Comparison of ENCODE assay signal across 10 cellular contexts in the genomic region with DNA sequence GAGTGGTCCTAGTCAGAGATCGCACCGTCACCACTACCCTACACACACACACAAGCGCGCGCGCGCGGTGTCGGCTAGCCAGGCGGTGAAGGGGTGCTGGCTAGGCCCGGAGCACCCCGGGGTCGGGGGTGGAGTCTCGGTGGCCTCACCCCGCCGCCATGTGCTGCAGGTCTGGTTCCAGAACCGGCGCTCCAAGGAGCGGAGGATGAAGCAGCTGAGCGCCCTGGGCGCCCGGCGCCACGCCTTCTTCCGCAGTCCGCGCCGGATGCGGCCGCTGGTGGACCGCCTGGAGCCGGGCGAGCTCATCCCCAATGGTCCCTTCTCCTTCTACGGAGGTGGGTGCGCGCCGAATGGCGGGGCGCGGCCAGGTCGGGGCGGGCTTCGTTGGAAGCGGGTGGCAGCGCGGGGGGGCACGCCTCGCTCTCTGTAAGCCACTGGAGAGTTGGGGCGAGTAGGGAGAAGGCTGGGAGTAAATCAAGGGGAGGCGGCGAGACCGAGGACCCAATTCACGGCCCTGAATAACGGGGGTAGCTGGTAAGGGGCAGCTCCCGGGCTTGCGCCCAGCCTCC. TPM values are rescaled to one million over a fixed set of nuclear protein-coding genes. Genes with fewer than 3 reads are reported as not detected.
DNase-seq lines count a peak whose midpoint lies in the region; ATAC-seq and TF ChIP-seq lines count a peak whose summit lies in the region.
"Had no signal": no experiment of that assay in that cellular context is flagged by ENCODE, and none has a peak within 500 bp of the region (broad histone marks: within the 10 kb centered on the region; RNA-seq: fewer than 3 reads in every experiment).

No MANE protein-coding gene starts in this region.

- no peak overlapping the region for H3K9ac ChIP-seq in mammary epithelial cell (ENCODE audit: insufficient read depth, low read length)
- H3K9ac ChIP-seq: KMS-11 had no signal

- no peaks in the 10 kb centered on the region for H4K20me1 ChIP-seq in mammary epithelial cell (ENCODE audit: insufficient read depth, low read length)

- H3K79me2 ChIP-seq in mammary epithelial cell (ENCODE audit: insufficient read depth, low read length) = no peaks in the 10 kb centered on the region

- H3K9me3 Mint-ChIP-seq in MCF 10A (ENCODE audit: unreplicated experiment) = no peaks in the 10 kb centered on the region
- no peaks in the 10 kb centered on the region for H3K9me3 Mint-ChIP-seq in type B pancreatic cell

- CTCF ChIA-PET in mammary epithelial cell (lab: Charles Lee; ENCODE audit: low non-redundant PET) = no interaction called here
- CTCF ChIA-PET in MCF 10A (lab: Yijun Ruan, JAX) = interaction anchor here (0.6 to 1.1 kb wide), 2 partner anchors 18 to 107 kb away, joined by 3 to 4 read pairs; no protein-coding TSS in a partner anchor

- H3K4me1 ChIP-seq in mammary epithelial cell (ENCODE audit: insufficient read depth, low read length) = peaks cover 29% of the 10 kb centered on the region

- H3K9me3 ChIP-seq in mammary epithelial cell (replicated peaks; ENCODE audit: insufficient read depth, low read length) = no peaks in the 10 kb centered on the region

- no CpG with 5 or more reads among the region's 56 CpGs for WGBS in mammary epithelial cell (ENCODE audit: low coverage, missing lambda C conversion rate)

- no peak overlapping the region for H3K4me3 Mint-ChIP-seq in MCF 10A (ENCODE audit: unreplicated experiment)
- H3K4me3 Mint-ChIP-seq in type B pancreatic cell = peak overlapping the region; percentile 67

- H3K36me3 ChIP-seq in mammary epithelial cell (ENCODE audit: insufficient read depth, low read length) = no peaks in the 10 kb centered on the region

- H3K27me3 Mint-ChIP-seq in MCF 10A (ENCODE audit: insufficient read depth, unreplicated experiment) = peaks cover 10% of the 10 kb centered on the region
- peaks cover 89% of the 10 kb centered on the region for H3K27me3 Mint-ChIP-seq in type B pancreatic cell

- no TSS peak for BruUV-seq in mammary epithelial cell (replicated peaks; lab: Mats Ljungman, UMichigan)
- BruUV-seq in MCF 10A (replicated peaks; lab: Mats Ljungman, UMichigan) = no TSS peak

- peaks cover 94% of the 10 kb centered on the region for H3K27me3 ChIP-seq in mammary epithelial cell (ENCODE audit: insufficient read depth, low read length)

- ATAC-seq in GM21515 (IDR thresholded peaks at IDR 0.05; ENCODE audit: unreplicated experiment) = no peak
- no peak for ATAC-seq in GM19455 (IDR thresholded peaks at IDR 0.05; ENCODE audit: unreplicated experiment)
- ATAC-seq in GM19324 (IDR thresholded peaks at IDR 0.05; ENCODE audit: low FRiP score, unreplicated experiment) = no peak

- H3K4me2 ChIP-seq in mammary epithelial cell (ENCODE audit: insufficient read depth, low read depth, low read length) = peak overlapping the region; percentile 58
- H3K4me2 ChIP-seq: KMS-11 had no signal

- H3K36me3 Mint-ChIP-seq in MCF 10A (ENCODE audit: insufficient read depth, unreplicated experiment) (no peaks in the 10 kb centered on the region), type B pancreatic cell (no peaks in the 10 kb centered on the region)

- no peak for DNase-seq in mammary epithelial cell
- DNase-seq in MCF 10A (ENCODE audit: unreplicated experiment) = no peak
- DNase-seq in astrocyte of the hippocampus (ENCODE audit: low read depth, low spot score) = peak; percentile 18
- DNase-seq in left kidney (ENCODE audit: low read depth, low spot score) = peak; percentile 53
- no peak for DNase-seq in type B pancreatic cell (ENCODE audit: extremely low spot score, unreplicated experiment)

- H3K27ac Mint-ChIP-seq in MCF 10A (ENCODE audit: low read depth, unreplicated experiment) (no peak overlapping the region), type B pancreatic cell (no peak overlapping the region)

- TF ChIP-seq CTCF in mammary epithelial cell (conservative IDR thresholded peaks at IDR 0.05 in 1 of 2, IDR thresholded peaks at IDR 0.05 in 1 of 2; ENCODE audit: extremely low read depth in 1 of 2, insufficient read depth in 1 of 2, low read depth in 1 of 2, low read length in 2 of 2) = no peak
- TF ChIP-seq CTCF in MCF 10A (IDR thresholded peaks at IDR 0.05; ENCODE audit: unreplicated experiment) = no peak
- TF ChIP-seq CTCF in type B pancreatic cell (conservative IDR thresholded peaks at IDR 0.05) = no peak

- in situ Hi-C loops in mammary epithelial cell (cut with MboI; ENCODE audit: low sequenced_read_pairs in 2 of 2) = no loop called here

- dilution Hi-C loops in mammary epithelial cell (cut with HindIII; ENCODE audit: low sequenced_read_pairs) = no loop called here

- peak overlapping the region; percentile 23 for H2AFZ ChIP-seq in mammary epithelial cell (ENCODE audit: low read depth, low read length)

- intact Hi-C loops in mammary epithelial cell (cut with micrococcal nuclease) (no loop called here), MCF 10A (cut with micrococcal nuclease) (no loop called here)

- peak overlapping the region in 2 of 3 experiments; percentile 5 to 10 for H3K4me3 ChIP-seq in mammary epithelial cell (replicated peaks in 1 of 3; ENCODE audit: insufficient read depth in 1 of 3, low read depth in 2 of 3, low read length in 3 of 3)

- H3K4me1 Mint-ChIP-seq in MCF 10A (ENCODE audit: insufficient read depth, unreplicated experiment) (peaks cover 5% of the 10 kb centered on the region), type B pancreatic cell (ENCODE audit: unreplicated experiment) (peaks cover 18% of the 10 kb centered on the region)

- POLR2A ChIA-PET in MCF 10A (lab: Yijun Ruan, JAX) = no interaction called here

- no peak overlapping the region for H3K27ac ChIP-seq in mammary epithelial cell (ENCODE audit: insufficient read depth, low read depth, low read length)
- H3K27ac ChIP-seq: KMS-11 had no signal

RNA-seq across cellular contexts. Expression of a gene that starts 4.8 kb away (rescaled TPM):
- total RNA-seq in mammary epithelial cell (not detected), MCF 10A (2022) (not detected in 2 replicates), type B pancreatic cell (ENCODE audit: low replicate concordance) (1.7 and 2.7 TPM in 2 replicates)
- not detected for polyA plus RNA-seq in mammary epithelial cell
- not detected for polyA minus RNA-seq in mammary epithelial cell
- total RNA-seq: skeletal muscle tissue had no signal

RNA-seq across cellular contexts. Expression of a gene that starts 6.6 kb away (rescaled TPM):
- total RNA-seq in mammary epithelial cell (10 to 100 TPM; 21.2 to 70.3 TPM), MCF 10A (2022) (68.9 and 85.2 TPM in 2 replicates), type B pancreatic cell (ENCODE audit: low replicate concordance) (47.8 and 48.0 TPM in 2 replicates)
- 19.0 TPM for polyA plus RNA-seq in mammary epithelial cell
- polyA minus RNA-seq in mammary epithelial cell = 54.6 TPM

Comparison
In these comparisons a context has a peak if more than half of its experiments do, and no peak if none do; other contexts are left out.
1. DNase-seq: peak in astrocyte of the hippocampus (single experiment) and left kidney (single experiment); none in mammary epithelial cell (single experiment), MCF 10A (single experiment) and type B pancreatic cell (single experiment).